ENCODE assay signal across 8 cellular contexts in genomic region chr10:104416-104815, GRCh38. TPM values are rescaled to one million over a fixed set of nuclear protein-coding genes. Genes with fewer than 3 reads are reported as not detected.
"Had no signal": no experiment of that assay in that cellular context is flagged by ENCODE, and none has a peak within 500 bp of the region (broad histone marks: within the 10 kb centered on the region; RNA-seq: fewer than 3 reads in every experiment).

No MANE protein-coding gene starts in this region.

- FAIRE-seq: G401.6, GM12878, GM12891, GM12892, GM18507, GM19239 had no signal

- H3K4me3 ChIP-seq: GM12878 had no signal

- ATAC-seq: GM12878 had no signal

- DNase-seq: GDM1, GF-D8 had no signal

RNA-seq across cellular contexts. Expression of gene TUBB8, which starts 55.3 kb away (rescaled TPM):
- total RNA-seq: GM12878 had no signal
- polyA plus RNA-seq: GM12878 had no signal
